18 cellular contexts compared by ENCODE assay signal in genomic region chr4:5791654-5792053, GRCh38.
DNase-seq lines count a peak whose midpoint lies in the region; ATAC-seq, FAIRE-seq and TF ChIP-seq lines count a peak whose summit lies in the region.
"Had no signal": no experiment of that assay in that cellular context is flagged by ENCODE, and none has a peak within 500 bp of the region (broad histone marks: within the 10 kb centered on the region; RNA-seq: fewer than 3 reads in every experiment).

No MANE protein-coding gene starts in this region.

- H3K4me1 Mint-ChIP-seq in MCF 10A (ENCODE audit: insufficient read depth, unreplicated experiment) = no peaks in the 10 kb centered on the region
- H3K4me1 Mint-ChIP-seq: CD14-positive monocyte had no signal

- H3K79me2 ChIP-seq in smooth muscle cell (ENCODE audit: low read depth) = no peaks in the 10 kb centered on the region

- BruUV-seq in MCF 10A (replicated peaks; lab: Mats Ljungman, UMichigan) = no TSS peak

- H3K27ac ChIP-seq in breast epithelium (no peak overlapping the region), upper lobe of right lung (no peak overlapping the region), smooth muscle cell (ENCODE audit: low read depth) (no peak overlapping the region), pancreas (no peak overlapping the region)
- H3K27ac ChIP-seq: 22Rv1 had no signal

- H2AFZ ChIP-seq in smooth muscle cell (ENCODE audit: low read depth) = no peak overlapping the region

- H3K4me1 ChIP-seq in breast epithelium = no peaks in the 10 kb centered on the region
- no peaks in the 10 kb centered on the region for H3K4me1 ChIP-seq in upper lobe of right lung
- no peaks in the 10 kb centered on the region for H3K4me1 ChIP-seq in smooth muscle cell (ENCODE audit: low read depth)
- H3K4me1 ChIP-seq in pancreas = no peaks in the 10 kb centered on the region
- H3K4me1 ChIP-seq: HAP-1 had no signal

- intact Hi-C loops in MCF 10A (cut with micrococcal nuclease) (loop anchor here (10.0 kb wide), 1 partner anchor 1307 kb away; no protein-coding TSS in a partner anchor), breast epithelium (cut with DNase I; ENCODE audit: low total_unique reads) (no loop called here), posterior vena cava (cut with DNase I) (no loop called here), upper lobe of right lung (cut with DNase I) (no loop called here), pancreas (cut with DNase I) (no loop called here)

- H3K27me3 ChIP-seq in breast epithelium (no peaks in the 10 kb centered on the region), upper lobe of right lung (no peaks in the 10 kb centered on the region), smooth muscle cell (ENCODE audit: low read depth) (no peaks in the 10 kb centered on the region), pancreas (no peaks in the 10 kb centered on the region)

- WGBS in smooth muscle cell (ENCODE audit: low lambda C conversion rate) = 86% methylated on average over 3 of the region's 3 CpGs
- WGBS in pancreas, 2 donors = 79 to 86% methylated on average over 3 of the region's 3 CpGs

- ATAC-seq in upper lobe of right lung (no peak), pancreas (no peak)
- ATAC-seq: CD8-positive, alpha-beta T cell had no signal

- H3K4me3 Mint-ChIP-seq in MCF 10A (ENCODE audit: unreplicated experiment) = no peak overlapping the region
- H3K4me3 Mint-ChIP-seq: CD14-positive monocyte; CD8-positive, alpha-beta T cell had no signal

- H3K36me3 Mint-ChIP-seq in MCF 10A (ENCODE audit: insufficient read depth, unreplicated experiment) = peaks cover 72% of the 10 kb centered on the region
- H3K36me3 Mint-ChIP-seq: CD14-positive monocyte; CD8-positive, alpha-beta T cell had no signal

- no peaks in the 10 kb centered on the region for H3F3A ChIP-seq in smooth muscle cell (ENCODE audit: low read depth)

- no peaks in the 10 kb centered on the region for H3K9me3 Mint-ChIP-seq in MCF 10A (ENCODE audit: unreplicated experiment)

- H3K9me3 ChIP-seq in breast epithelium (no peaks in the 10 kb centered on the region), upper lobe of right lung (no peaks in the 10 kb centered on the region), smooth muscle cell (replicated peaks; ENCODE audit: low read depth) (no peaks in the 10 kb centered on the region), pancreas (no peaks in the 10 kb centered on the region)
- H3K9me3 ChIP-seq: HAP-1 had no signal

- no peak overlapping the region for H3K4me2 ChIP-seq in smooth muscle cell

- no peaks in the 10 kb centered on the region for H3K27me3 Mint-ChIP-seq in MCF 10A (ENCODE audit: insufficient read depth, unreplicated experiment)

- H3K36me3 ChIP-seq in breast epithelium (no peaks in the 10 kb centered on the region), upper lobe of right lung (peaks cover 18% of the 10 kb centered on the region), smooth muscle cell (ENCODE audit: low read depth) (peaks cover 7% of the 10 kb centered on the region), pancreas (peaks cover 0 to 15% (median 0%) of the 10 kb centered on the region in 3 donors)

- TF ChIP-seq CTCF in MCF 10A (IDR thresholded peaks at IDR 0.05; ENCODE audit: unreplicated experiment) (no peak), breast epithelium (IDR thresholded peaks at IDR 0.05) (no peak), upper lobe of right lung (IDR thresholded peaks at IDR 0.05) (no peak), smooth muscle cell (IDR thresholded peaks at IDR 0.05; ENCODE audit: borderline replicate concordance, insufficient read depth, poor library complexity, severe bottlenecking) (no peak), pancreas (IDR thresholded peaks at IDR 0.05) (no peak)

- DNase-seq in MCF 10A (ENCODE audit: unreplicated experiment) (no peak), breast epithelium (ENCODE audit: low spot score in 2 of 2) (no peak), islet precursor cell (peak; percentile 19), posterior vena cava (ENCODE audit: low spot score) (peak; percentile 20), upper lobe of right lung (peak; percentile 20), smooth muscle cell (lab: John Stamatoyannopoulos, UW; ENCODE audit: unreplicated experiment) (no peak), pancreas (no peak), GM12892 (ENCODE audit: insufficient read length) (no peak)
- DNase-seq: CD8-positive, alpha-beta T cell; COR-L47; DMS153; DMS79 treated with DMSO at 0.1 percent for 48 hours; GDM1; GOT3 had no signal

- no peak overlapping the region for H3K9ac ChIP-seq in smooth muscle cell (ENCODE audit: low read depth)

- TF ChIP-seq POLR2A in breast epithelium (IDR thresholded peaks at IDR 0.05) (no peak), GM12892 (IDR thresholded peaks at IDR 0.05; ENCODE audit: low read depth, low read length) (no peak)

- no peak overlapping the region for H3K4me3 ChIP-seq in breast epithelium
- H3K4me3 ChIP-seq in upper lobe of right lung = no peak overlapping the region
- no peak overlapping the region for H3K4me3 ChIP-seq in smooth muscle cell
- H3K4me3 ChIP-seq in pancreas = no peak overlapping the region
- H3K4me3 ChIP-seq: HAP-1 had no signal

- peak overlapping the region; percentile 8 for H3K27ac Mint-ChIP-seq in MCF 10A (ENCODE audit: low read depth, unreplicated experiment)
- H3K27ac Mint-ChIP-seq: CD14-positive monocyte; CD8-positive, alpha-beta T cell had no signal

- no peaks in the 10 kb centered on the region for H4K20me1 ChIP-seq in smooth muscle cell (ENCODE audit: low read depth)

- FAIRE-seq in pancreas (lab: Jason Lieb, UNC) (no peak), GM12892 (lab: Jason Lieb, UNC) (no peak)
- FAIRE-seq: D721Med had no signal

- CTCF ChIA-PET in MCF 10A (lab: Yijun Ruan, JAX) = interaction anchor here (0.7 to 3.2 kb wide), 7 partner anchors 44 to 1304 kb away, joined by 3 to 20 read pairs (median 3); no protein-coding TSS in a partner anchor

- POLR2A ChIA-PET in MCF 10A (lab: Yijun Ruan, JAX) = no interaction called here

Comparison
In these comparisons a context has a peak if more than half of its experiments do, and no peak if none do; other contexts are left out.
1. DNase-seq: peak in islet precursor cell (single experiment), posterior vena cava (single experiment) and upper lobe of right lung (single experiment); none in MCF 10A (single experiment), breast epithelium (0 of 2), smooth muscle cell (single experiment), pancreas (0 of 6) and GM12892 (single experiment).